35 cellular contexts compared by ENCODE assay signal in genomic region chr16:71528257-71528656, GRCh38. TPM values are rescaled to one million over a fixed set of nuclear protein-coding genes. Genes with fewer than 3 reads are reported as not detected.
"Had no signal": no experiment of that assay in that cellular context is flagged by ENCODE, and none has a peak within 500 bp of the region (broad histone marks: within the 10 kb centered on the region; RNA-seq: fewer than 3 reads in every experiment).

No MANE protein-coding gene starts in this region.

- H3K4me1 ChIP-seq: ascending aorta had no signal

- H3K4me3 Mint-ChIP-seq: activated CD4-positive, alpha-beta memory T cell treated with anti-CD3 and anti-CD28 coated beads, Interleukin-2, amount 10 ng/mL, durations not matched to agents 7 days and 5 days; activated CD4-positive, alpha-beta T cell treated with anti-CD3 and anti-CD28 coated beads for 36 hours; activated CD4-positive, alpha-beta T cell treated with anti-CD3 and anti-CD28 coated beads, Interleukin-2, amount 10 ng/mL, durations not matched to agents 7 days and 5 days; activated CD8-positive, alpha-beta memory T cell treated with anti-CD3 and anti-CD28 coated beads, Interleukin-2, amount 10 ng/mL, durations not matched to agents 7 days and 5 days; activated CD8-positive, alpha-beta T cell treated with anti-CD3 and anti-CD28 coated beads, Interleukin-2, amount 10 ng/mL, durations not matched to agents 7 days and 5 days; activated naive CD4-positive, alpha-beta T cell treated with anti-CD3 and anti-CD28 coated beads, Interleukin-2, amount 10 ng/mL, durations not matched to agents 7 days and 5 days; activated naive CD4-positive, alpha-beta T cell treated with anti-CD3 and anti-CD28 coated beads, Interleukin-2, amount 50 U/mL, for 24 hours; activated naive CD8-positive, alpha-beta T cell; activated naive CD8-positive, alpha-beta T cell treated with anti-CD3 and anti-CD28 coated beads, Interleukin-2, amount 10 ng/mL, durations not matched to agents 7 days and 5 days; activated naive CD8-positive, alpha-beta T cell treated with anti-CD3 and anti-CD28 coated beads, Interleukin-2, amount 50 U/mL, for 24 hours; activated T-cell treated with anti-CD3 and anti-CD28 coated beads, Interleukin-2, amount 50 U/mL, for 24 hours; brain; T-helper 1 cell treated with Interleukin-12 subunit alpha and Interleukin-12 subunit beta and Interleukin-4 antibody, amounts not matched to agents 30 μg/mL and 1 μg/mL, for 36 hours; T-helper 2 cell treated with Interferon-gamma antibody and Interleukin-4, amounts not matched to agents 5 μg/mL and 100 μg/mL, for 36 hours had no signal

- H3K36me3 Mint-ChIP-seq: activated CD8-positive, alpha-beta memory T cell treated with anti-CD3 and anti-CD28 coated beads, Interleukin-2, amount 10 ng/mL, durations not matched to agents 7 days and 5 days; activated naive CD4-positive, alpha-beta T cell treated with anti-CD3 and anti-CD28 coated beads, Interleukin-2, amount 10 ng/mL, durations not matched to agents 7 days and 5 days; activated naive CD4-positive, alpha-beta T cell treated with anti-CD3 and anti-CD28 coated beads, Interleukin-2, amount 50 U/mL, for 24 hours; activated naive CD8-positive, alpha-beta T cell; activated naive CD8-positive, alpha-beta T cell treated with anti-CD3 and anti-CD28 coated beads, Interleukin-2, amount 10 ng/mL, durations not matched to agents 7 days and 5 days; brain had no signal

- H3K27me3 ChIP-seq: ascending aorta had no signal

- H3K9me3 ChIP-seq: ascending aorta had no signal

- ATAC-seq: activated CD4-positive, alpha-beta T cell treated with anti-CD3 and anti-CD28 coated beads for 36 hours; activated CD4-positive, CD25-positive, alpha-beta regulatory T cell treated with anti-CD3 and anti-CD28 coated beads, Interleukin-2, amount 50 U/mL, for 24 hours; activated CD8-positive, alpha-beta memory T cell treated with anti-CD3 and anti-CD28 coated beads, Interleukin-2, amount 10 ng/mL, durations not matched to agents 7 days and 5 days; activated CD8-positive, alpha-beta T cell treated with anti-CD3 and anti-CD28 coated beads, Interleukin-2, amount 10 ng/mL, durations not matched to agents 7 days and 5 days; activated naive CD8-positive, alpha-beta T cell treated with anti-CD3 and anti-CD28 coated beads, Interleukin-2, amount 50 U/mL, for 24 hours had no signal

- H3K36me3 ChIP-seq: ascending aorta had no signal

- H3K27ac ChIP-seq: ascending aorta, VCaP had no signal

- DNase-seq: activated CD4-positive, alpha-beta memory T cell treated with anti-CD3 and anti-CD28 coated beads, Interleukin-2, amount 10 ng/mL, durations not matched to agents 7 days and 5 days; activated CD4-positive, alpha-beta T cell treated with anti-CD3 and anti-CD28 coated beads for 1 hour; activated CD4-positive, alpha-beta T cell treated with anti-CD3 and anti-CD28 coated beads for 36 hours; activated CD4-positive, alpha-beta T cell treated with anti-CD3 and anti-CD28 coated beads for 48 hours; activated CD4-positive, alpha-beta T cell treated with anti-CD3 and anti-CD28 coated beads, Interleukin-2, amount 10 ng/mL, durations not matched to agents 7 days and 5 days; activated CD4-positive, alpha-beta T cell treated with anti-CD3 and anti-CD28 coated beads, Interleukin-2, amount 50 U/mL, for 48 hours; activated CD4-positive, CD25-positive, alpha-beta regulatory T cell; activated CD8-positive, alpha-beta memory T cell treated with anti-CD3 and anti-CD28 coated beads for 24 hours; activated CD8-positive, alpha-beta memory T cell treated with anti-CD3 and anti-CD28 coated beads, Interleukin-2, amount 10 ng/mL, durations not matched to agents 7 days and 5 days; activated CD8-positive, alpha-beta memory T cell treated with anti-CD3 and anti-CD28 coated beads, Interleukin-2, amount 50 U/mL, for 48 hours; activated CD8-positive, alpha-beta T cell treated with anti-CD3 and anti-CD28 coated beads, Interleukin-2, amount 10 ng/mL, durations not matched to agents 7 days and 5 days; activated effector memory CD4-positive, alpha-beta T cell treated with Interleukin-2 at 50 U/mL for 16 hours; activated gamma-delta T cell; activated naive CD4-positive, alpha-beta T cell treated with anti-CD3 and anti-CD28 coated beads, Interleukin-2, amount 10 ng/mL, durations not matched to agents 7 days and 5 days; activated naive CD4-positive, alpha-beta T cell treated with Interleukin-2 at 50 U/mL for 16 hours; activated naive CD8-positive, alpha-beta T cell treated with anti-CD3 and anti-CD28 coated beads, Interleukin-2, amount 10 ng/mL, durations not matched to agents 7 days and 5 days; activated naive CD8-positive, alpha-beta T cell treated with anti-CD3 and anti-CD28 coated beads, Interleukin-2, amount 50 U/mL, for 24 hours; activated T-cell treated with anti-CD3 and anti-CD28 coated beads, Interleukin-2, amount 50 U/mL, for 24 hours; activated T-cell treated with anti-CD3 and anti-CD28 coated beads, Interleukin-2, amount 50 U/mL, for 48 hours; amygdala; anterior cingulate cortex; central memory CD4-positive, alpha-beta T cell; T-helper 2 cell; T-helper 9 cell had no signal

- H3K27ac Mint-ChIP-seq: activated CD4-positive, alpha-beta memory T cell treated with anti-CD3 and anti-CD28 coated beads, Interleukin-2, amount 10 ng/mL, durations not matched to agents 7 days and 5 days; activated CD4-positive, alpha-beta T cell treated with anti-CD3 and anti-CD28 coated beads for 36 hours; activated CD4-positive, alpha-beta T cell treated with anti-CD3 and anti-CD28 coated beads, Interleukin-2, amount 10 ng/mL, durations not matched to agents 7 days and 5 days; activated CD8-positive, alpha-beta memory T cell treated with anti-CD3 and anti-CD28 coated beads, Interleukin-2, amount 10 ng/mL, durations not matched to agents 7 days and 5 days; activated CD8-positive, alpha-beta T cell treated with anti-CD3 and anti-CD28 coated beads, Interleukin-2, amount 10 ng/mL, durations not matched to agents 7 days and 5 days; activated naive CD4-positive, alpha-beta T cell treated with anti-CD3 and anti-CD28 coated beads, Interleukin-2, amount 10 ng/mL, durations not matched to agents 7 days and 5 days; activated naive CD4-positive, alpha-beta T cell treated with anti-CD3 and anti-CD28 coated beads, Interleukin-2, amount 50 U/mL, for 24 hours; activated naive CD8-positive, alpha-beta T cell; activated naive CD8-positive, alpha-beta T cell treated with anti-CD3 and anti-CD28 coated beads, Interleukin-2, amount 10 ng/mL, durations not matched to agents 7 days and 5 days; activated naive CD8-positive, alpha-beta T cell treated with anti-CD3 and anti-CD28 coated beads, Interleukin-2, amount 50 U/mL, for 24 hours; activated T-cell treated with anti-CD3 and anti-CD28 coated beads, Interleukin-2, amount 50 U/mL, for 24 hours; activated T-helper 2 cell treated with anti-CD3 and anti-CD28 coated beads, Interferon-gamma antibody, Interleukin-2, Interleukin-4, amounts not matched to agents 10 μg/mL and 5 μg/mL and 100 μg/mL, durations not matched to agents 14 hours and 24 hours and 36 hours; brain; T-helper 1 cell treated with Interleukin-12 subunit alpha and Interleukin-12 subunit beta and Interleukin-4 antibody, amounts not matched to agents 30 μg/mL and 1 μg/mL, for 36 hours; T-helper 2 cell treated with Interferon-gamma antibody and Interleukin-4, amounts not matched to agents 5 μg/mL and 100 μg/mL, for 36 hours had no signal

- H3K4me3 ChIP-seq: ascending aorta had no signal

- H3K4me1 Mint-ChIP-seq: activated CD4-positive, alpha-beta memory T cell treated with anti-CD3 and anti-CD28 coated beads, Interleukin-2, amount 10 ng/mL, durations not matched to agents 7 days and 5 days; activated CD4-positive, alpha-beta T cell treated with anti-CD3 and anti-CD28 coated beads, Interleukin-2, amount 10 ng/mL, durations not matched to agents 7 days and 5 days; activated naive CD4-positive, alpha-beta T cell treated with anti-CD3 and anti-CD28 coated beads, Interleukin-2, amount 10 ng/mL, durations not matched to agents 7 days and 5 days; activated naive CD4-positive, alpha-beta T cell treated with anti-CD3 and anti-CD28 coated beads, Interleukin-2, amount 50 U/mL, for 24 hours had no signal

- H3K9me3 Mint-ChIP-seq: activated CD4-positive, alpha-beta memory T cell treated with anti-CD3 and anti-CD28 coated beads, Interleukin-2, amount 10 ng/mL, durations not matched to agents 7 days and 5 days; activated CD4-positive, alpha-beta T cell treated with anti-CD3 and anti-CD28 coated beads, Interleukin-2, amount 10 ng/mL, durations not matched to agents 7 days and 5 days; activated naive CD4-positive, alpha-beta T cell treated with anti-CD3 and anti-CD28 coated beads, Interleukin-2, amount 10 ng/mL, durations not matched to agents 7 days and 5 days; activated naive CD4-positive, alpha-beta T cell treated with anti-CD3 and anti-CD28 coated beads, Interleukin-2, amount 50 U/mL, for 24 hours; activated naive CD8-positive, alpha-beta T cell treated with anti-CD3 and anti-CD28 coated beads, Interleukin-2, amount 10 ng/mL, durations not matched to agents 7 days and 5 days; activated naive CD8-positive, alpha-beta T cell treated with anti-CD3 and anti-CD28 coated beads, Interleukin-2, amount 50 U/mL, for 24 hours; activated T-cell treated with anti-CD3 and anti-CD28 coated beads, Interleukin-2, amount 50 U/mL, for 24 hours; activated T-helper 2 cell treated with anti-CD3 and anti-CD28 coated beads, Interferon-gamma antibody, Interleukin-2, Interleukin-4, amounts not matched to agents 10 μg/mL and 5 μg/mL and 100 μg/mL, durations not matched to agents 14 hours and 24 hours and 36 hours; brain; T-helper 1 cell treated with Interleukin-12 subunit alpha and Interleukin-12 subunit beta and Interleukin-4 antibody, amounts not matched to agents 30 μg/mL and 1 μg/mL, for 36 hours; T-helper 2 cell treated with Interferon-gamma antibody and Interleukin-4, amounts not matched to agents 5 μg/mL and 100 μg/mL, for 36 hours had no signal

RNA-seq across cellular contexts. Expression of gene CHST4, which starts 2.0 kb away (rescaled TPM):
- total RNA-seq: activated CD4-positive, alpha-beta memory T cell treated with anti-CD3 and anti-CD28 coated beads, Interleukin-2, amount 10 ng/mL, durations not matched to agents 7 days and 5 days; activated CD4-positive, alpha-beta T cell treated with anti-CD3 and anti-CD28 coated beads for 36 hours; activated CD4-positive, alpha-beta T cell treated with anti-CD3 and anti-CD28 coated beads, Interleukin-2, amount 10 ng/mL, durations not matched to agents 7 days and 5 days; activated CD8-positive, alpha-beta memory T cell treated with anti-CD3 and anti-CD28 coated beads, Interleukin-2, amount 10 ng/mL, durations not matched to agents 7 days and 5 days; activated CD8-positive, alpha-beta T cell treated with anti-CD3 and anti-CD28 coated beads, Interleukin-2, amount 10 ng/mL, durations not matched to agents 7 days and 5 days; activated naive CD8-positive, alpha-beta T cell treated with anti-CD3 and anti-CD28 coated beads, Interleukin-2, amount 10 ng/mL, durations not matched to agents 7 days and 5 days; ascending aorta; cardiac septum; cerebellum had no signal

RNA-seq across cellular contexts. Expression of gene ZNF19, which starts 39.1 kb away (rescaled TPM):
- total RNA-seq: ascending aorta had no signal

RNA-seq across cellular contexts. Expression of gene TAT, which starts 48.6 kb away (rescaled TPM):
- total RNA-seq: activated CD4-positive, alpha-beta memory T cell treated with anti-CD3 and anti-CD28 coated beads, Interleukin-2, amount 10 ng/mL, durations not matched to agents 7 days and 5 days; activated CD4-positive, alpha-beta T cell treated with anti-CD3 and anti-CD28 coated beads for 36 hours; activated CD4-positive, alpha-beta T cell treated with anti-CD3 and anti-CD28 coated beads, Interleukin-2, amount 10 ng/mL, durations not matched to agents 7 days and 5 days; activated CD8-positive, alpha-beta memory T cell treated with anti-CD3 and anti-CD28 coated beads, Interleukin-2, amount 10 ng/mL, durations not matched to agents 7 days and 5 days; activated CD8-positive, alpha-beta T cell treated with anti-CD3 and anti-CD28 coated beads, Interleukin-2, amount 10 ng/mL, durations not matched to agents 7 days and 5 days; activated naive CD8-positive, alpha-beta T cell treated with anti-CD3 and anti-CD28 coated beads, Interleukin-2, amount 10 ng/mL, durations not matched to agents 7 days and 5 days; activated T-helper 2 cell treated with anti-CD3 and anti-CD28 coated beads, Interferon-gamma antibody, Interleukin-2, Interleukin-4, amounts not matched to agents 10 μg/mL and 5 μg/mL and 100 μg/mL, durations not matched to agents 14 hours and 24 hours and 36 hours; cardiac septum; cerebellum had no signal
